In genomic region chr11:134731562-134731961, GRCh38 we compare ENCODE assay signal across 23 cellular contexts.
DNase-seq lines count a peak whose midpoint lies in the region; ATAC-seq, FAIRE-seq and TF ChIP-seq lines count a peak whose summit lies in the region.
"Had no signal": no experiment of that assay in that cellular context is flagged by ENCODE, and none has a peak within 500 bp of the region (broad histone marks: within the 10 kb centered on the region; RNA-seq: fewer than 3 reads in every experiment).

No MANE protein-coding gene starts in this region.

- no peaks in the 10 kb centered on the region for H3K79me2 ChIP-seq in H1 (ENCODE audit: control insufficient read depth in 1 of 2, insufficient read depth in 2 of 2, low read length in 2 of 2)
- H3K79me2 ChIP-seq in neural cell (replicated peaks; ENCODE audit: insufficient read depth, low read length): no peaks in the 10 kb centered on the region

- no peak for ATAC-seq in HG03159 (IDR thresholded peaks at IDR 0.05; ENCODE audit: unreplicated experiment)
- ATAC-seq: activated CD8-positive, alpha-beta memory T cell treated with anti-CD3 and anti-CD28 coated beads, Interleukin-2, amount 10 ng/mL, durations not matched to agents 7 days and 5 days; right lobe of liver; T-helper 17 cell had no signal

- H4K8ac ChIP-seq in H1 (ENCODE audit: extremely low read depth, insufficient read depth, low read length): no peak overlapping the region

- no peak for TF ChIP-seq POLR2A in H1 (IDR thresholded peaks at IDR 0.05; ENCODE audit: control extremely low read depth in 1 of 2, low read depth in 2 of 2, low read length in 2 of 2)

- H4K91ac ChIP-seq in H1 (replicated peaks; ENCODE audit: insufficient read length, low read length): no peak overlapping the region

- no peak overlapping the region for H3K23ac ChIP-seq in H1 (ENCODE audit: insufficient read length)

- TF ChIP-seq EP300 in H1 (IDR thresholded peaks at IDR 0.05; ENCODE audit: borderline replicate concordance in 1 of 2, low read depth in 2 of 2, low read length in 2 of 2): no peak
- no peak for TF ChIP-seq EP300 in neural cell (conservative IDR thresholded peaks at IDR 0.05; ENCODE audit: poor library complexity, severe bottlenecking)

- H4K20me1 ChIP-seq in H1 (replicated peaks in 1 of 2; ENCODE audit: control insufficient read depth in 1 of 2, insufficient read depth in 2 of 2, low read length in 2 of 2) (no peaks in the 10 kb centered on the region), neural cell (ENCODE audit: insufficient read depth) (no peaks in the 10 kb centered on the region)

- H2BK120ac ChIP-seq in H1 (replicated peaks; ENCODE audit: low read depth, low read length): peak overlapping the region; percentile 70

- peak; percentile 44 for DNase-seq in DMS79 treated with DMSO at 0.1 percent for 48 hours (lab: John Stamatoyannopoulos, UW)
- DNase-seq in NCI-H146 (lab: John Stamatoyannopoulos, UW): peak; percentile 44
- peak; percentile 70 for DNase-seq in H1 (ENCODE audit: low read depth in 1 of 2, low spot score in 2 of 2)
- DNase-seq in stimulated activated CD4-positive, alpha-beta T cell treated with anti-CD3 and anti-CD28 coated beads, Interleukin-4, amount 100 ng/mL, for 4 hours: no peak
- no peak for DNase-seq in HFFc6
- DNase-seq in stimulated activated CD4-positive, alpha-beta T cell treated with anti-CD3 and anti-CD28 coated beads, Interleukin-4, amount 100 ng/mL, for 1 hour: no peak
- DNase-seq: ACHN; activated CD4-positive, alpha-beta T cell treated with anti-CD3 and anti-CD28 coated beads, Interleukin-2, amount 10 ng/mL, durations not matched to agents 24 days and 14 days; activated CD8-positive, alpha-beta memory T cell treated with anti-CD3 and anti-CD28 coated beads, Interleukin-2, amount 10 ng/mL, durations not matched to agents 7 days and 5 days; anterior cingulate cortex; kidney glomerular epithelial cell; naive B cell; NCI-H187 treated with DMSO at 0.1 percent for 48 hours; pancreas; right lobe of liver; T-helper 17 cell had no signal

- H3K4ac ChIP-seq in H1 (replicated peaks; ENCODE audit: insufficient read length, low read depth, low read length): no peak overlapping the region

- 8% methylated on average over 7 of the region's 7 CpGs; no CpG with 5 or more reads in 1 of the 2 experiments for WGBS in H1 (ENCODE audit: extremely low coverage in 1 of 2, insufficient coverage in 1 of 2, insufficient read length in 1 of 2, insufficient replicate concordance in 2 of 2, low coverage in 1 of 2, low lambda C conversion rate in 2 of 2, missing lambda C conversion rate in 1 of 2), 2 experiments

- H3K27me3 ChIP-seq in H1 (replicated peaks in 1 of 4; ENCODE audit: control insufficient read depth in 3 of 4, extremely low read depth in 1 of 4, insufficient read depth in 3 of 4, low read length in 3 of 4) (no peaks in the 10 kb centered on the region), neural cell (ENCODE audit: insufficient read depth, low read depth, low read length) (no peaks in the 10 kb centered on the region)
- H3K27me3 ChIP-seq: BLaER1 treated with 17β-estradiol and CSF1 and Interleukin-3, amounts not matched to agents 10 nM and 100 nM; pancreas; right lobe of liver had no signal

- TF ChIP-seq RAD21 in H1 (IDR thresholded peaks at IDR 0.05 in 1 of 2, conservative IDR thresholded peaks at IDR 0.05 in 1 of 2; ENCODE audit: low read depth in 2 of 2, low read length in 2 of 2) (no peak; a peak in 1 of 4 replicates), neural cell (conservative IDR thresholded peaks at IDR 0.05) (no peak)

- H2BK5ac ChIP-seq in H1 (ENCODE audit: low read depth, low read length): 0 out of 2 replicates have a peak overlapping the region, but pooled peaks have one; percentile 26

- no peaks in the 10 kb centered on the region for H3F3A ChIP-seq in neural cell (ENCODE audit: insufficient read depth, low read length, poor library complexity, severe bottlenecking)

- no peak overlapping the region for H2BK15ac ChIP-seq in H1 (ENCODE audit: low read length)

- no peaks in the 10 kb centered on the region for H3K36me3 ChIP-seq in H1 (ENCODE audit: control insufficient read depth in 2 of 4, insufficient read depth in 4 of 4, low read length in 3 of 4)
- no peaks in the 10 kb centered on the region for H3K36me3 ChIP-seq in neural cell (ENCODE audit: insufficient read depth, low read length)
- H3K36me3 ChIP-seq: BLaER1 treated with 17β-estradiol and CSF1 and Interleukin-3, amounts not matched to agents 10 nM and 100 nM; HAP-1; pancreas; right lobe of liver had no signal

- H3K27ac ChIP-seq in H1 (ENCODE audit: low read depth, low read length) (no peak overlapping the region), neural cell (ENCODE audit: low read length) (peak overlapping the region; percentile 25)
- H3K27ac ChIP-seq: BLaER1 treated with 17β-estradiol and CSF1 and Interleukin-3, amounts not matched to agents 10 nM and 100 nM; pancreas; right lobe of liver had no signal

- no peak overlapping the region for H3K14ac ChIP-seq in H1 (ENCODE audit: insufficient read length)

- no peaks in the 10 kb centered on the region for H3K9me2 ChIP-seq in neural cell (ENCODE audit: insufficient read depth, low read length)

- no peak overlapping the region for H3K4me3 Mint-ChIP-seq in HFFc6
- H3K4me3 Mint-ChIP-seq: activated CD4-positive, alpha-beta T cell treated with anti-CD3 and anti-CD28 coated beads, Interleukin-2, amount 10 ng/mL, durations not matched to agents 24 days and 14 days; activated CD8-positive, alpha-beta memory T cell treated with anti-CD3 and anti-CD28 coated beads, Interleukin-2, amount 10 ng/mL, durations not matched to agents 7 days and 5 days; activated naive CD4-positive, alpha-beta T cell treated with anti-CD3 and anti-CD28 coated beads, Interleukin-2, amount 50 U/mL, for 24 hours; memory B cell; naive B cell; T-helper 17 cell; type B pancreatic cell had no signal

- H3K27ac Mint-ChIP-seq in HFFc6: no peak overlapping the region
- H3K27ac Mint-ChIP-seq: activated CD4-positive, alpha-beta T cell treated with anti-CD3 and anti-CD28 coated beads, Interleukin-2, amount 10 ng/mL, durations not matched to agents 24 days and 14 days; activated CD8-positive, alpha-beta memory T cell treated with anti-CD3 and anti-CD28 coated beads, Interleukin-2, amount 10 ng/mL, durations not matched to agents 7 days and 5 days; activated naive CD4-positive, alpha-beta T cell treated with anti-CD3 and anti-CD28 coated beads, Interleukin-2, amount 50 U/mL, for 24 hours; memory B cell; naive B cell; T-helper 17 cell; type B pancreatic cell had no signal

- peak overlapping the region; percentile 72; the same call in 1 of the 2 replicates for H2BK20ac ChIP-seq in H1 (ENCODE audit: low read length)

- H4K5ac ChIP-seq in H1 (ENCODE audit: insufficient read length, low read depth, low read length): no peak overlapping the region

- FAIRE-seq in H1 (lab: Jason Lieb, UNC): peak; percentile 93
- FAIRE-seq: pancreas had no signal

- CTCF ChIA-PET in H1 (lab: Charles Lee; ENCODE audit: partially characterized antibody): interaction anchor here (0.9 to 1.4 kb wide), 6 partner anchors 10 to 210 kb away, joined by 3 to 4 read pairs (median 3); no protein-coding TSS in a partner anchor

- H3K27me3 Mint-ChIP-seq in HFFc6 (ENCODE audit: insufficient read depth): peaks cover 1% of the 10 kb centered on the region
- H3K27me3 Mint-ChIP-seq: activated CD4-positive, alpha-beta T cell treated with anti-CD3 and anti-CD28 coated beads, Interleukin-2, amount 10 ng/mL, durations not matched to agents 24 days and 14 days had no signal

- H3K56ac ChIP-seq in H1 (replicated peaks; ENCODE audit: insufficient read length, low read depth, low read length): no peak overlapping the region

- peaks cover 65% of the 10 kb centered on the region for H3K9me3 Mint-ChIP-seq in HFFc6
- H3K9me3 Mint-ChIP-seq: activated CD4-positive, alpha-beta T cell treated with anti-CD3 and anti-CD28 coated beads, Interleukin-2, amount 10 ng/mL, durations not matched to agents 24 days and 14 days; activated naive CD4-positive, alpha-beta T cell treated with anti-CD3 and anti-CD28 coated beads, Interleukin-2, amount 50 U/mL, for 24 hours; memory B cell; type B pancreatic cell had no signal

- peak overlapping the region; percentile 68; the same call in 1 of the 2 replicates for H2BK12ac ChIP-seq in H1 (ENCODE audit: low read depth, low read length)

- TF ChIP-seq CTCF in H1 (IDR thresholded peaks at IDR 0.05; ENCODE audit: control extremely low read depth in 1 of 3, insufficient read depth in 1 of 3, low read depth in 1 of 3, low read length in 3 of 3) (no peak), neural cell (IDR thresholded peaks at IDR 0.05; ENCODE audit: poor library complexity, severe bottlenecking) (no peak), HFFc6 (IDR thresholded peaks at IDR 0.05) (no peak)

- no peaks in the 10 kb centered on the region for H3K4me1 Mint-ChIP-seq in HFFc6 (ENCODE audit: low read depth)
- H3K4me1 Mint-ChIP-seq: activated CD4-positive, alpha-beta T cell treated with anti-CD3 and anti-CD28 coated beads, Interleukin-2, amount 10 ng/mL, durations not matched to agents 24 days and 14 days; activated naive CD4-positive, alpha-beta T cell treated with anti-CD3 and anti-CD28 coated beads, Interleukin-2, amount 50 U/mL, for 24 hours; memory B cell; naive B cell had no signal

- POLR2A ChIA-PET in H1 (lab: Charles Lee; ENCODE audit: partially characterized antibody): interaction anchor here (1.5 kb wide), 1 partner anchor 13 kb away, joined by 4 read pairs; no protein-coding TSS in a partner anchor

- no peaks in the 10 kb centered on the region for H3K79me1 ChIP-seq in H1 (ENCODE audit: low read depth, low read length)

- H3K4me3 ChIP-seq in H1 (ENCODE audit: extremely low read depth in 1 of 4, insufficient read depth in 2 of 4, low read depth in 3 of 4, low read length in 4 of 4): peak overlapping the region in 2 of 4 experiments; percentile 23 to 31; a peak in 1 of 8 replicates
- no peak overlapping the region for H3K4me3 ChIP-seq in neural cell (ENCODE audit: low read length)
- H3K4me3 ChIP-seq: BLaER1 treated with 17β-estradiol and CSF1 and Interleukin-3, amounts not matched to agents 10 nM and 100 nM; HAP-1; pancreas; right lobe of liver had no signal

- H3K9ac ChIP-seq in H1 (replicated peaks in 1 of 4; ENCODE audit: extremely low read depth in 1 of 4, low read depth in 3 of 4, low read length in 3 of 4) (no peak overlapping the region), neural cell (ENCODE audit: low read length) (no peak overlapping the region)
- H3K9ac ChIP-seq: BLaER1 treated with 17β-estradiol and CSF1 and Interleukin-3, amounts not matched to agents 10 nM and 100 nM had no signal

- H3K36me3 Mint-ChIP-seq in HFFc6 (ENCODE audit: low read depth): no peaks in the 10 kb centered on the region; the same call in 1 of the 2 replicates
- H3K36me3 Mint-ChIP-seq: activated CD8-positive, alpha-beta memory T cell treated with anti-CD3 and anti-CD28 coated beads, Interleukin-2, amount 10 ng/mL, durations not matched to agents 7 days and 5 days; activated naive CD4-positive, alpha-beta T cell treated with anti-CD3 and anti-CD28 coated beads, Interleukin-2, amount 50 U/mL, for 24 hours; memory B cell; naive B cell; type B pancreatic cell had no signal

- H3K9me3 ChIP-seq in H1 (ENCODE audit: insufficient read depth in 2 of 2, low read depth in 1 of 2, low read length in 1 of 2) (no peaks in the 10 kb centered on the region), neural cell (ENCODE audit: low read length) (no peaks in the 10 kb centered on the region)
- H3K9me3 ChIP-seq: BLaER1 treated with 17β-estradiol and CSF1 and Interleukin-3, amounts not matched to agents 10 nM and 100 nM; HAP-1; pancreas; right lobe of liver had no signal

- H3K23me2 ChIP-seq in H1 (ENCODE audit: low read depth, low read length): no peaks in the 10 kb centered on the region

- H2AFZ ChIP-seq in H1 (ENCODE audit: low read length): no peak overlapping the region
- no peak overlapping the region for H2AFZ ChIP-seq in neural cell (ENCODE audit: low read depth, low read length)

- H3K4me1 ChIP-seq in H1 (replicated peaks in 1 of 4; ENCODE audit: control insufficient read depth in 3 of 4, insufficient read depth in 4 of 4, low read length in 3 of 4): peaks cover 9 to 22% (median 9%) of the 10 kb centered on the region in 4 experiments
- H3K4me1 ChIP-seq: HAP-1, pancreas, right lobe of liver had no signal

- H3K18ac ChIP-seq in H1 (ENCODE audit: extremely low read depth, low read length): no peak overlapping the region; the same call in 1 of the 2 replicates

- H3K4me2 ChIP-seq in H1 (ENCODE audit: insufficient read depth in 1 of 2, low read depth in 2 of 2, low read length in 2 of 2) (peak overlapping the region; percentile 24 to 55), neural cell (ENCODE audit: low read length) (no peak overlapping the region)
- H3K4me2 ChIP-seq: BLaER1 treated with 17β-estradiol and CSF1 and Interleukin-3, amounts not matched to agents 10 nM and 100 nM had no signal

- H2AK5ac ChIP-seq in H1 (ENCODE audit: low read depth, low read length): no peak overlapping the region

Comparison
In these comparisons a context has a peak if more than half of its experiments do, and no peak if none do; other contexts are left out.
1. DNase-seq: peak in DMS79 treated with DMSO at 0.1 percent for 48 hours (single experiment), NCI-H146 (single experiment) and H1 (2 of 2); none in stimulated activated CD4-positive, alpha-beta T cell treated with anti-CD3 and anti-CD28 coated beads, Interleukin-4, amount 100 ng/mL, for 4 hours (0 of 2), HFFc6 (single experiment) and stimulated activated CD4-positive, alpha-beta T cell treated with anti-CD3 and anti-CD28 coated beads, Interleukin-4, amount 100 ng/mL, for 1 hour (single experiment).